12 cellular contexts compared by ENCODE assay signal in genomic region chr3:4828279-4829030, GRCh38.
DNase-seq lines count a peak whose midpoint lies in the region; ATAC-seq, FAIRE-seq and TF ChIP-seq lines count a peak whose summit lies in the region.
"Had no signal": no experiment of that assay in that cellular context is flagged by ENCODE, and none has a peak within 500 bp of the region (broad histone marks: within the 10 kb centered on the region; RNA-seq: fewer than 3 reads in every experiment).

No MANE protein-coding gene starts in this region.

- H3K27me3 ChIP-seq in skeletal muscle tissue (ENCODE audit: control insufficient read depth in 3 of 3, insufficient read depth in 3 of 3, low read length in 3 of 3) = no peaks in the 10 kb centered on the region

- FAIRE-seq in GM12891 (lab: Jason Lieb, UNC) = no peak

- peak overlapping the region; percentile 83 for H3K4me3 Mint-ChIP-seq in T-helper 17 cell
- H3K4me3 Mint-ChIP-seq: nephron, WTC11 had no signal

- H3K27ac ChIP-seq in skeletal muscle tissue (ENCODE audit: low read depth, low read length) = peak overlapping the region; percentile 76

- peak; percentile 10; the same call in 1 of the 2 replicates for TF ChIP-seq POLR2A in GM12891 (IDR thresholded peaks at IDR 0.05; ENCODE audit: low read depth, low read length)

- H3K9me3 ChIP-seq in T-helper 17 cell (ENCODE audit: control insufficient read depth, low read length, poor library complexity, severe bottlenecking) (no peaks in the 10 kb centered on the region), skeletal muscle tissue (ENCODE audit: control insufficient read depth in 3 of 3, low read length in 3 of 3) (no peaks in the 10 kb centered on the region)

- DNase-seq in GM12891 (ENCODE audit: insufficient read length, low spot score) (no peak), T-helper 17 cell (no peak), fibroblast of the aortic adventitia (ENCODE audit: low read depth) (peak; percentile 91), ecto neural progenitor cell (ENCODE audit: low spot score) (no peak), GM13977 (ENCODE audit: low spot score) (no peak), NCI-H187 (lab: John Stamatoyannopoulos, UW) (no peak)
- DNase-seq: effector CD4-positive, alpha-beta T cell; NCI-H1092 had no signal

- peaks cover 0 to 2% (median 0%) of the 10 kb centered on the region in 3 donors for H3K36me3 ChIP-seq in skeletal muscle tissue (ENCODE audit: control insufficient read depth in 3 of 3, insufficient read depth in 3 of 3, low read length in 3 of 3)

- no peak overlapping the region for H3K9ac ChIP-seq in skeletal muscle tissue (ENCODE audit: low read depth in 1 of 3, low read length in 3 of 3)

- H3K4me3 ChIP-seq in fibroblast of the aortic adventitia (ENCODE audit: low read depth, low read length) (no peak overlapping the region), skeletal muscle tissue (ENCODE audit: low read length in 3 of 3) (no peak overlapping the region)

- peaks cover 9% of the 10 kb centered on the region for H3K36me3 Mint-ChIP-seq in T-helper 17 cell (ENCODE audit: low read depth)
- H3K36me3 Mint-ChIP-seq: WTC11 had no signal

- TF ChIP-seq CTCF in fibroblast of the aortic adventitia (IDR thresholded peaks at IDR 0.05; ENCODE audit: insufficient read depth, low read length) (no peak), GM13977 (IDR thresholded peaks at IDR 0.05; ENCODE audit: extremely low read depth, insufficient read depth, missing control alignments) (no peak)

- H3K4me1 ChIP-seq in skeletal muscle tissue (ENCODE audit: control insufficient read depth in 3 of 3, insufficient read depth in 3 of 3, low read length in 3 of 3) = peaks cover 49 to 63% (median 52%) of the 10 kb centered on the region in 3 donors

- H3K4me1 Mint-ChIP-seq in T-helper 17 cell = peaks cover 79% of the 10 kb centered on the region

- no peak for ATAC-seq in T-helper 17 cell
- no peak for ATAC-seq in HG03280 (IDR thresholded peaks at IDR 0.05; ENCODE audit: unreplicated experiment)
- ATAC-seq: WTC11 had no signal

- peak overlapping the region; percentile 97 for H3K27ac Mint-ChIP-seq in T-helper 17 cell
- H3K27ac Mint-ChIP-seq: WTC11 had no signal

- in situ Hi-C loops in GM13977 (cut with MboI; ENCODE audit: low pct_unique_long_range_greater_than_20kb, low sequenced_read_pairs, unreplicated experiment) = no loop called here

- H3K27me3 Mint-ChIP-seq in T-helper 17 cell = no peaks in the 10 kb centered on the region

TF ChIP-seq in GM12891, 5 proteins besides CTCF, POLR2A, EP300 and RAD21:
- TF ChIP-seq PAX5 (IDR thresholded peaks at IDR 0.05; ENCODE audit: insufficient read depth, low read length, severe bottlenecking) (no peak), POLR2AphosphoS5 (IDR thresholded peaks at IDR 0.05; ENCODE audit: low read depth, low read length) (no peak), SPI1 (IDR thresholded peaks at IDR 0.05; ENCODE audit: low read depth, low read length) (no peak), TAF1 (IDR thresholded peaks at IDR 0.05; ENCODE audit: low read depth, low read length) (no peak), POU2F2 (IDR thresholded peaks at IDR 0.05; ENCODE audit: low read depth, low read length) (no peak)
